Comparison of ENCODE assay signal across 8 cellular contexts in the genomic region with DNA sequence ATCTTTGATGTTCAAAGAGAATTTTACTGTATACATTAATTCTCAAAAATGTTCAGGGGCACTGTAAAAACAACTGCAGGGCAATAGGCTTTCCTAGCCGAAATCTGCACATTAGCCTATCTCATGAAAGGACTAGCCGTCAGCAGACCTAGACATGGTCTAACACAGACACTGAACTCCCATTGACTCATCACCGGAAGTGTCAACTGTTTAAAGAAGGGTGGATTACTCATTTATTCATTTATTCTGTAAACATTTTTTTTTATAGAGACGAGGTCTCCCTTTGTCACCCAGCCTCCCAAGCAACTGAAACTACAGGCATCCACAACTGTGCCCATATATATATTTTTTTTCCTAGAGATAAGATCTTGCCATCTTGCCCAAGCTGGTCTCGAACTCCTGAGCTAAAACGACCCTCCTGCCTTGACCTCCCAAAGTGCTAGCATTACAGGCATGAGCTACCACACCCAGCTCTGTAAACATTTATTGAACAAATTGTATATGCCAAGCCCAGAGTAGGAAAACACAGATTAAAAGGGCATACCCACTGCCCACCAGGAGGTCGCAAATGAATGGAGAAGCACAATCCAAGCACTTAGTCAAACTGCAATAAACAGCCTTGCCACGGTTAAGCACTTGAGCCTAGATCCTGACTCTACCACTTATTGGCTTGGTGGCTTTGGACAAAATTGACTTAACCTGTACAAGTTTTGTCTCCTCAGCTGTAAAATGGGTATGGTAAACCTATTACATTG. TPM values are rescaled to one million over a fixed set of nuclear protein-coding genes. Genes with fewer than 3 reads are reported as not detected.
DNase-seq lines count a peak whose midpoint lies in the region; ATAC-seq and TF ChIP-seq lines count a peak whose summit lies in the region.

No MANE protein-coding gene starts in this region.

- no peak overlapping the region for H2AFZ ChIP-seq in ACC112 (ENCODE audit: low read length, unreplicated experiment)

- H3K4me1 ChIP-seq in ACC112 (ENCODE audit: control insufficient read depth, insufficient read depth, low read length, unreplicated experiment): peaks cover 45% of the 10 kb centered on the region

- in situ Hi-C loops in G401 (cut with HindIII; ENCODE audit: low sequenced_read_pairs): no loop called here

- no peaks in the 10 kb centered on the region for H3K36me3 Mint-ChIP-seq in activated T-helper 17 cell treated with anti-CD3 and anti-CD28 coated beads, Interleukin-2, amount 50 U/mL, for 72 hours (ENCODE audit: low read depth)
- no peaks in the 10 kb centered on the region for H3K36me3 Mint-ChIP-seq in progenitor cell of endocrine pancreas (ENCODE audit: insufficient read depth)

- H3K79me2 ChIP-seq in ACC112 (ENCODE audit: control insufficient read depth, insufficient read depth, low read length, unreplicated experiment): peaks cover 21% of the 10 kb centered on the region

- H3K36me3 ChIP-seq in ACC112 (ENCODE audit: insufficient read depth, low read length): no peaks in the 10 kb centered on the region

- no peaks in the 10 kb centered on the region for H3K4me1 Mint-ChIP-seq in activated T-helper 17 cell treated with anti-CD3 and anti-CD28 coated beads, Interleukin-2, amount 50 U/mL, for 72 hours
- H3K4me1 Mint-ChIP-seq in progenitor cell of endocrine pancreas (ENCODE audit: low read depth): peaks cover 23% of the 10 kb centered on the region

- H3K27me3 Mint-ChIP-seq in activated T-helper 17 cell treated with anti-CD3 and anti-CD28 coated beads, Interleukin-2, amount 50 U/mL, for 72 hours: no peaks in the 10 kb centered on the region
- no peaks in the 10 kb centered on the region for H3K27me3 Mint-ChIP-seq in progenitor cell of endocrine pancreas

- H3K4me3 ChIP-seq in ACC112 (ENCODE audit: low read depth, low read length): 0 out of 2 replicates have a peak overlapping the region, but pooled peaks have one; percentile 25

- H3K4me3 Mint-ChIP-seq in activated T-helper 17 cell treated with anti-CD3 and anti-CD28 coated beads, Interleukin-2, amount 50 U/mL, for 72 hours: no peak overlapping the region
- no peak overlapping the region for H3K4me3 Mint-ChIP-seq in progenitor cell of endocrine pancreas (ENCODE audit: low read depth)

- no peak overlapping the region for H3K27ac Mint-ChIP-seq in activated T-helper 17 cell treated with anti-CD3 and anti-CD28 coated beads, Interleukin-2, amount 50 U/mL, for 72 hours
- no peak overlapping the region for H3K27ac Mint-ChIP-seq in progenitor cell of endocrine pancreas

- DNase-seq in renal cortical epithelial cell (ENCODE audit: low read depth) (peak; percentile 42), G401 (ENCODE audit: low spot score) (no peak), medulla oblongata (ENCODE audit: extremely low spot score) (no peak), progenitor cell of endocrine pancreas (ENCODE audit: low spot score, unreplicated experiment) (no peak)

- H3K27me3 ChIP-seq in ACC112 (ENCODE audit: insufficient read depth, low read length): no peaks in the 10 kb centered on the region

- ATAC-seq in GM18907 (IDR thresholded peaks at IDR 0.05; ENCODE audit: unreplicated experiment) (peak; percentile 49), HG03432 (IDR thresholded peaks at IDR 0.05; ENCODE audit: unreplicated experiment) (peak; percentile 88)
- ATAC-seq in activated T-helper 17 cell treated with anti-CD3 and anti-CD28 coated beads, Interleukin-2, amount 50 U/mL, for 72 hours (replicated peaks): peak; percentile 89

- no peaks in the 10 kb centered on the region for H3K9me3 Mint-ChIP-seq in activated T-helper 17 cell treated with anti-CD3 and anti-CD28 coated beads, Interleukin-2, amount 50 U/mL, for 72 hours
- H3K9me3 Mint-ChIP-seq in progenitor cell of endocrine pancreas (ENCODE audit: low read depth): no peaks in the 10 kb centered on the region

- TF ChIP-seq CTCF in progenitor cell of endocrine pancreas (IDR thresholded peaks at IDR 0.05; ENCODE audit: unreplicated experiment): no peak

- peak overlapping the region; percentile 13; the same call in 1 of the 2 replicates for H3K27ac ChIP-seq in ACC112 (ENCODE audit: low read depth, low read length)

RNA-seq across cellular contexts. Expression of a gene that starts 26.6 kb away (rescaled TPM):
- 1 to 10 TPM; 7.0 to 8.7 TPM for total RNA-seq in activated T-helper 17 cell treated with anti-CD3 and anti-CD28 coated beads, Interleukin-2, amount 50 U/mL, for 72 hours
- total RNA-seq in renal cortical epithelial cell: 8.3 and 24.0 TPM in 2 replicates
- 2.2 and 3.7 TPM in 2 replicates for total RNA-seq in G401 (2014; rRNA removed; shearing (Covaris generic))
- 13.5 and 13.9 TPM in 2 replicates for total RNA-seq in progenitor cell of endocrine pancreas
